Comparison of ENCODE assay signal across 11 cellular contexts in genomic region chr1:226663327-226663704, GRCh38.
DNase-seq lines count a peak whose midpoint lies in the region; ATAC-seq, FAIRE-seq and TF ChIP-seq lines count a peak whose summit lies in the region.
"Had no signal": no experiment of that assay in that cellular context is flagged by ENCODE, and none has a peak within 500 bp of the region (broad histone marks: within the 10 kb centered on the region; RNA-seq: fewer than 3 reads in every experiment).

No MANE protein-coding gene starts in this region.

- H3K9ac ChIP-seq in HUES48 (ENCODE audit: low read depth, low read length): no peak overlapping the region

- POLR2A ChIA-PET in A549 (lab: Yijun Ruan, JAX): no interaction called here

- H3K4me3 Mint-ChIP-seq in natural killer cell: peak overlapping the region; percentile 84

- TF ChIP-seq CTCF in A549 (IDR thresholded peaks at IDR 0.05) (no peak), breast epithelium (IDR thresholded peaks at IDR 0.05) (no peak), natural killer cell (IDR thresholded peaks at IDR 0.05) (no peak)

- no peak for ATAC-seq in A549
- no peak for ATAC-seq in natural killer cell
- ATAC-seq in HG02763 (IDR thresholded peaks at IDR 0.05; ENCODE audit: unreplicated experiment): no peak
- no peak for ATAC-seq in HG03521 (IDR thresholded peaks at IDR 0.05; ENCODE audit: unreplicated experiment)

- no peak for TF ChIP-seq RAD21 in A549 (conservative IDR thresholded peaks at IDR 0.05 in 1 of 2, IDR thresholded peaks at IDR 0.05 in 1 of 2)

- H3K27me3 ChIP-seq in HUES48 (ENCODE audit: control insufficient read depth, insufficient read depth, low read length): no peaks in the 10 kb centered on the region
- H3K27me3 ChIP-seq in breast epithelium: no peaks in the 10 kb centered on the region
- H3K27me3 ChIP-seq: gastrocnemius medialis, sigmoid colon had no signal

- no peaks in the 10 kb centered on the region for H3K9me3 ChIP-seq in A549
- H3K9me3 ChIP-seq in HUES48 (ENCODE audit: control insufficient read depth, insufficient read depth, low read length): no peaks in the 10 kb centered on the region
- H3K9me3 ChIP-seq in breast epithelium: no peaks in the 10 kb centered on the region
- H3K9me3 ChIP-seq: gastrocnemius medialis, sigmoid colon had no signal

- 84% methylated on average over 7 of the region's 7 CpGs for WGBS in A549 (ENCODE audit: missing lambda C conversion rate)

- no peak for FAIRE-seq in A549 (lab: Jason Lieb, UNC)

- TF ChIP-seq POLR2A in A549 (IDR thresholded peaks at IDR 0.05; ENCODE audit: low read length): no peak
- no peak for TF ChIP-seq POLR2A in breast epithelium (IDR thresholded peaks at IDR 0.05)

- peak overlapping the region in 1 of 2 donors; percentile 100 for H3K27ac Mint-ChIP-seq in natural killer cell

- peaks cover 86 to 94% of the 10 kb centered on the region in 2 donors for H3K4me1 Mint-ChIP-seq in natural killer cell

- H3K27me3 Mint-ChIP-seq in natural killer cell (ENCODE audit: low read depth in 2 of 2): no peaks in the 10 kb centered on the region

- intact Hi-C loops in breast epithelium (cut with DNase I; ENCODE audit: low total_unique reads): no loop called here
- intact Hi-C loops in natural killer cell (cut with micrococcal nuclease): loop anchor here (1.0 to 10.0 kb wide), 4 partner anchors 10 to 669 kb away; partner anchors contain the start of genes ITPKB and SDE2

- H3K4me1 ChIP-seq in A549: peaks cover 11% of the 10 kb centered on the region; the same call in 2 of the 3 replicates
- H3K4me1 ChIP-seq in HUES48 (ENCODE audit: control insufficient read depth, insufficient read depth, low read length): peaks cover 35% of the 10 kb centered on the region
- H3K4me1 ChIP-seq in breast epithelium: peaks cover 11 to 34% of the 10 kb centered on the region in 2 donors

- H3K36me3 Mint-ChIP-seq in natural killer cell: no peaks in the 10 kb centered on the region

- H3K27ac ChIP-seq in A549 (no peak overlapping the region), HUES48 (ENCODE audit: low read depth, low read length) (peak overlapping the region; percentile 8), breast epithelium (peak overlapping the region; percentile 83 to 91)
- H3K27ac ChIP-seq: gastrocnemius medialis, sigmoid colon had no signal

- H3K4me3 ChIP-seq in A549 (no peak overlapping the region), HUES48 (ENCODE audit: low read depth, low read length) (no peak overlapping the region), breast epithelium (no peak overlapping the region)
- H3K4me3 ChIP-seq: sigmoid colon had no signal

- DNase-seq in A549 (ENCODE audit: low read depth in 1 of 2, low spot score in 1 of 2) (no peak), breast epithelium (ENCODE audit: low spot score in 2 of 2) (no peak), natural killer cell (no peak), CD1c-positive myeloid dendritic cell (ENCODE audit: extremely low spot score) (no peak), glomerular visceral epithelial cell (ENCODE audit: extremely low spot score) (no peak)
- DNase-seq: NCI-H1048 had no signal

- CTCF ChIA-PET in A549 (lab: Yijun Ruan, JAX): no interaction called here

- no peaks in the 10 kb centered on the region for H3K9me3 Mint-ChIP-seq in natural killer cell

- no peak for TF ChIP-seq EP300 in A549 (IDR thresholded peaks at IDR 0.05)

- no peaks in the 10 kb centered on the region for H3K36me3 ChIP-seq in HUES48 (ENCODE audit: control insufficient read depth, insufficient read depth, low read length)
- no peaks in the 10 kb centered on the region for H3K36me3 ChIP-seq in breast epithelium
- H3K36me3 ChIP-seq: gastrocnemius medialis, sigmoid colon had no signal

- H3K4me2 ChIP-seq in A549: peak overlapping the region; percentile 45; the same call in 2 of the 3 replicates

TF ChIP-seq in A549, 52 proteins besides CTCF, POLR2A, EP300 and RAD21:
- no peak for TF ChIP-seq FOXS1 (CRISPR knock-in tag; IDR thresholded peaks at IDR 0.05)
- no peak for TF ChIP-seq BHLHE40 (IDR thresholded peaks at IDR 0.05; ENCODE audit: low read depth, low read length)
- no peak for TF ChIP-seq KDM5A (IDR thresholded peaks at IDR 0.05)
- no peak for TF ChIP-seq BCL3 (IDR thresholded peaks at IDR 0.05)
- TF ChIP-seq, protein P1, sequence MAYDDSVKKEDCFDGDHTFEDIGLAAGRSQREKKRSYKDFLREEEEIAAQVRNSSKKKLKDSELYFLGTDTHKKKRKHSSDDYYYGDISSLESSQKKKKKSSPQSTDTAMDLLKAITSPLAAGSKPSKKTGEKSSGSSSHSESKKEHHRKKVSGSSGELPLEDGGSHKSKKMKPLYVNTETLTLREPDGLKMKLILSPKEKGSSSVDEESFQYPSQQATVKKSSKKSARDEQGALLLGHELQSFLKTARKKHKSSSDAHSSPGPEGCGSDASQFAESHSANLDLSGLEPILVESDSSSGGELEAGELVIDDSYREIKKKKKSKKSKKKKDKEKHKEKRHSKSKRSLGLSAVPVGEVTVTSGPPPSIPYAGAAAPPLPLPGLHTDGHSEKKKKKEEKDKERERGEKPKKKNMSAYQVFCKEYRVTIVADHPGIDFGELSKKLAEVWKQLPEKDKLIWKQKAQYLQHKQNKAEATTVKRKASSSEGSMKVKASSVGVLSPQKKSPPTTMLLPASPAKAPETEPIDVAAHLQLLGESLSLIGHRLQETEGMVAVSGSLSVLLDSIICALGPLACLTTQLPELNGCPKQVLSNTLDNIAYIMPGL (CRISPR knock-in tag; IDR thresholded peaks at IDR 0.05; ENCODE audit: borderline replicate concordance): no peak
- no peak for TF ChIP-seq MYC (IDR thresholded peaks at IDR 0.05; ENCODE audit: borderline replicate concordance, low read length)
- TF ChIP-seq TFCP2L1 (CRISPR knock-in tag; IDR thresholded peaks at IDR 0.05): no peak
- TF ChIP-seq HOXA7 (CRISPR knock-in tag; IDR thresholded peaks at IDR 0.05): no peak
- no peak for TF ChIP-seq ESRRA (IDR thresholded peaks at IDR 0.05; ENCODE audit: borderline replicate concordance, low read length)
- TF ChIP-seq, protein P2, sequence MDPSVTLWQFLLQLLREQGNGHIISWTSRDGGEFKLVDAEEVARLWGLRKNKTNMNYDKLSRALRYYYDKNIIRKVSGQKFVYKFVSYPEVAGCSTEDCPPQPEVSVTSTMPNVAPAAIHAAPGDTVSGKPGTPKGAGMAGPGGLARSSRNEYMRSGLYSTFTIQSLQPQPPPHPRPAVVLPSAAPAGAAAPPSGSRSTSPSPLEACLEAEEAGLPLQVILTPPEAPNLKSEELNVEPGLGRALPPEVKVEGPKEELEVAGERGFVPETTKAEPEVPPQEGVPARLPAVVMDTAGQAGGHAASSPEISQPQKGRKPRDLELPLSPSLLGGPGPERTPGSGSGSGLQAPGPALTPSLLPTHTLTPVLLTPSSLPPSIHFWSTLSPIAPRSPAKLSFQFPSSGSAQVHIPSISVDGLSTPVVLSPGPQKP (IDR thresholded peaks at IDR 0.05; ENCODE audit: low read depth, low read length): no peak
- no peak for TF ChIP-seq PHF8 (IDR thresholded peaks at IDR 0.05; ENCODE audit: borderline replicate concordance, low read depth)
- no peak for TF ChIP-seq RFX5 (IDR thresholded peaks at IDR 0.05)
- TF ChIP-seq, protein P3, sequence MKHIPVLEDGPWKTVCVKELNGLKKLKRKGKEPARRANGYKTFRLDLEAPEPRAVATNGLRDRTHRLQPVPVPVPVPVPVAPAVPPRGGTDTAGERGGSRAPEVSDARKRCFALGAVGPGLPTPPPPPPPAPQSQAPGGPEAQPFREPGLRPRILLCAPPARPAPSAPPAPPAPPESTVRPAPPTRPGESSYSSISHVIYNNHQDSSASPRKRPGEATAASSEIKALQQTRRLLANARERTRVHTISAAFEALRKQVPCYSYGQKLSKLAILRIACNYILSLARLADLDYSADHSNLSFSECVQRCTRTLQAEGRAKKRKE (CRISPR knock-in tag; IDR thresholded peaks at IDR 0.05; ENCODE audit: low read depth): no peak
- no peak for TF ChIP-seq KDM1A (IDR thresholded peaks at IDR 0.05; ENCODE audit: low read depth)

Comparison
In these comparisons a context has a peak if more than half of its experiments do, and no peak if none do; other contexts are left out.
1. H3K27ac ChIP-seq: peak in HUES48 (single experiment) and breast epithelium (2 of 2); none in A549 (0 of 2).